In the genomic region with DNA sequence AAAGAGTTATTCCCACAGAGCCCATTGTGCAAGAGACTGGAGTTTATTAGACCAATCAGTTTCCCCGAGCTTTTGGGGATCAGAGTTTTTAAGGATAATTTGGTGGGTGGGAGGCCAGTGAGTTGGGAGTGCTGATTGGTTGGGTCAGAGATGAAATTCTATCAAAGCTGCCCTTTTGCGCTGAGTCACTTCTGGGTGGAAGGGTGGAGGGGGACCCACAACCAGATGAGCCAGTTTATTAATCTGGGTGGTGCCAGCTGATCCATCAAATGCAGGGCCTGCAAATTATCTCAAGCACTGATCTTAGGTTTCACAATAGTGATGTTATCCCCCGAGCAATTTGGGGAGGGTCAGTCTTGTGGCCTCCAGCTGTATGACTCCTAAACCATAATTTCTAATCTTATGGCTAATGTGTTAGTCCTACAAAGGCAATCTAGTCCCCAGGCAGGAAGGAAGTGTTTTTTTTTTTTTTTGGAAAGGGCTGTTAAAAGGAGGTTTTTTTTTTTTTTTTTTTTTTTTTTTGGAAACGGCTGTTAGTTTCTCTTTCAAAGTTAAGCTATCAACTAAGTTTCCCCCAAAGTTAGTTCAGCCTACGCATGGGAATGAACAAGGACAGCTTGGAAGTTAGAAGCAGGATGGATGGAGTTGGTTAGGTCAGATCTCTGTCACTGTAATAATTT, we compare ENCODE assay signal across 12 cellular contexts. TPM values are rescaled to one million over a fixed set of nuclear protein-coding genes. Genes with fewer than 3 reads are reported as not detected.
A peak's percentile ranks its signal among the peaks of the same experiment; 100 is the strongest.
DNase-seq lines count a peak whose midpoint lies in the region; ATAC-seq and TF ChIP-seq lines count a peak whose summit lies in the region.
"Had no signal": no experiment of that assay in that cellular context is flagged by ENCODE, and none has a peak within 500 bp of the region (broad histone marks: within the 10 kb centered on the region; RNA-seq: fewer than 3 reads in every experiment).

No MANE protein-coding gene starts in this region.

- H3K4me3 ChIP-seq in breast epithelium, result peak overlapping the region in 1 of 3 donors; percentile 33
- no peak overlapping the region for H3K4me3 ChIP-seq in osteoblast (ENCODE audit: insufficient read depth, low read length)
- H3K4me3 ChIP-seq: thoracic aorta had no signal

- H3K4me1 ChIP-seq in breast epithelium, result no peaks in the 10 kb centered on the region
- H3K4me1 ChIP-seq in osteoblast (ENCODE audit: insufficient read depth, low read length), result peaks cover 30% of the 10 kb centered on the region

- intact Hi-C loops in breast epithelium (cut with DNase I; ENCODE audit: low total_unique reads), result no loop called here

- peak overlapping the region; percentile 56 to 76 for H3K27ac ChIP-seq in breast epithelium
- H3K27ac ChIP-seq in osteoblast (ENCODE audit: low read depth, low read length), result peak overlapping the region; percentile 53
- H3K27ac ChIP-seq: thoracic aorta had no signal

- H3K27me3 ChIP-seq in breast epithelium, result no peaks in the 10 kb centered on the region
- H3K27me3 ChIP-seq in osteoblast (ENCODE audit: insufficient read depth, low read length), result no peaks in the 10 kb centered on the region

- no peaks in the 10 kb centered on the region for H4K20me1 ChIP-seq in osteoblast (ENCODE audit: insufficient read depth, low read length)

- TF ChIP-seq CTCF in breast epithelium (IDR thresholded peaks at IDR 0.05) (no peak), osteoblast (IDR thresholded peaks at IDR 0.05; ENCODE audit: extremely low read depth, low read depth, low read length) (no peak)

- no peak overlapping the region for H2AFZ ChIP-seq in osteoblast (ENCODE audit: low read length)

- H3K9me3 ChIP-seq in breast epithelium (no peaks in the 10 kb centered on the region), osteoblast (ENCODE audit: low read depth, low read length) (no peaks in the 10 kb centered on the region)
- H3K9me3 ChIP-seq: thoracic aorta had no signal

- no peak for ATAC-seq in GM21390 (IDR thresholded peaks at IDR 0.05; ENCODE audit: unreplicated experiment)

- H3K4me2 ChIP-seq in osteoblast (ENCODE audit: insufficient read depth, low read length), result no peak overlapping the region

- no peak for TF ChIP-seq POLR2A in breast epithelium (IDR thresholded peaks at IDR 0.05)

- peaks cover 8% of the 10 kb centered on the region for H3K79me2 ChIP-seq in osteoblast (ENCODE audit: insufficient read depth, low read length)

- H3K36me3 ChIP-seq in breast epithelium (no peaks in the 10 kb centered on the region), osteoblast (ENCODE audit: insufficient read depth, low read length) (peaks cover 32% of the 10 kb centered on the region)

- DNase-seq in NCI-H1417 (lab: John Stamatoyannopoulos, UW) (peak in 2 of 3 experiments; percentile 1 to 11), NCI-H1417 treated with DMSO at 0.1 percent for 48 hours (lab: John Stamatoyannopoulos, UW) (no peak), NCI-H460 (ENCODE audit: extremely low read depth, low read depth) (peak; percentile 67), breast epithelium (ENCODE audit: low spot score in 2 of 2) (no peak), osteoblast (ENCODE audit: insufficient read length, low spot score, missing footprints) (no peak), NCI-H69 (lab: John Stamatoyannopoulos, UW) (no peak), GM03348 (ENCODE audit: low spot score) (no peak)
- DNase-seq: 8988T; activated CD4-positive, alpha-beta T cell treated with anti-CD3 and anti-CD28 coated beads for 4 hours; NCI-H774 had no signal

RNA-seq across cellular contexts. Expression of a gene that starts 7.4 kb away (rescaled TPM):
- total RNA-seq in NCI-H460 (2014; rRNA removed; shearing (Covaris generic)), result 412 and 417 TPM in 2 replicates
- 87.0 and 106 TPM in 2 replicates for polyA plus RNA-seq in NCI-H460 (2014; cell fraction: nucleus; rRNA removed)
- total RNA-seq in breast epithelium (10 to 100 TPM in 2 of 3 donors, under 1 TPM in 1; 0.96 to 31.5 (median 14.4) TPM), osteoblast (76.0 and 90.2 TPM in 2 replicates)

RNA-seq across cellular contexts. Expression of a gene that starts 24.0 kb away (rescaled TPM):
- 188 and 200 TPM in 2 replicates for total RNA-seq in NCI-H460 (2014; rRNA removed; shearing (Covaris generic))
- 68.3 and 86.8 TPM in 2 replicates for polyA plus RNA-seq in NCI-H460 (2014; cell fraction: nucleus; rRNA removed)
- total RNA-seq in breast epithelium, result 100 to 1,000 TPM; 102 to 117 (median 109) TPM
- 38.4 and 41.3 TPM in 2 replicates for total RNA-seq in osteoblast

RNA-seq across cellular contexts. Expression of a gene that starts 44.3 kb away (rescaled TPM):
- 32.3 and 37.1 TPM in 2 replicates for total RNA-seq in NCI-H460 (2014; rRNA removed; shearing (Covaris generic))
- polyA plus RNA-seq in NCI-H460 (2014; cell fraction: nucleus; rRNA removed), result 12.7 and 22.3 TPM in 2 replicates
- total RNA-seq in breast epithelium (10 to 100 TPM; 33.4 to 47.1 (median 35.4) TPM), osteoblast (30.6 and 38.0 TPM in 2 replicates)

Comparison
In these comparisons a context has a peak if more than half of its experiments do, and no peak if none do; other contexts are left out.
1. DNase-seq: peak in NCI-H1417 (2 of 3) and NCI-H460 (single experiment); none in NCI-H1417 treated with DMSO at 0.1 percent for 48 hours (single experiment), breast epithelium (0 of 2), osteoblast (single experiment), NCI-H69 (single experiment) and GM03348 (single experiment).